ENCODE assay signal across 19 cellular contexts in the genomic region with DNA sequence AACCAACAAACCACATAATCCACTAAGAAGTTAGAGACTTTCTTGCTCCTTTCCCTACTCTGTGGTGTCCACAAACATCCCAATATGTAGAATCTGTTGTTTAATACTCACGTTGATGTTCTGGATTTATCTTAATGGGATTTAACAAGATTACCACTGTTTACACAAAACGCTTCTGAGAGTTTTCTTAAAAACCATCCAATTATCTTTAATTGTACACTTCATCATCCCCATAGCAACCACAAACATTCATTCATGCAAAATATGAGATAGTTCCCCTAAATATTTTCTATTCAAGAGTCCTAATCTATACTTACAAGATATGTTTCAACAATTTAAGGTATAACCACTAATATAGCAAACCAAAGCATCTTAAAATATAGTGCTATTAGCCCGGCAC.
"Had no signal": no experiment of that assay in that cellular context is flagged by ENCODE, and none has a peak within 500 bp of the region (broad histone marks: within the 10 kb centered on the region; RNA-seq: fewer than 3 reads in every experiment).

No MANE protein-coding gene starts in this region.

- H3K4me1 Mint-ChIP-seq: memory B cell; stimulated activated naive B cell treated with anti-CD40 and anti-IgM and Interleukin-4, amounts not matched to agents 10 μg/mL and 1 μg/mL and 100 μg/mL, for 72 hours had no signal

- H3K27ac Mint-ChIP-seq: memory B cell; naive thymus-derived CD4-positive, alpha-beta T cell; natural killer cell treated with Interleukin-12 subunit alpha and Interleukin-12 subunit beta and Interleukin-15 and Interleukin-18, amount 100 ng/mL, for 72 hours; progenitor cell of endocrine pancreas; stimulated activated naive B cell treated with anti-CD40 and anti-IgM and Interleukin-4, amounts not matched to agents 10 μg/mL and 1 μg/mL and 100 μg/mL, for 72 hours; stimulated activated naive CD8-positive, alpha-beta T cell treated with anti-CD3 and anti-CD28 coated beads, Interleukin-15, Interleukin-2, amounts not matched to agents 100 ng/mL and 50 ng/mL, for 24 hours had no signal

- H3K4me3 Mint-ChIP-seq: memory B cell; natural killer cell treated with Interleukin-12 subunit alpha and Interleukin-12 subunit beta and Interleukin-15 and Interleukin-18, amount 100 ng/mL, for 72 hours; stimulated activated naive B cell treated with anti-CD40 and anti-IgM and Interleukin-4, amounts not matched to agents 10 μg/mL and 1 μg/mL and 100 μg/mL, for 72 hours; stimulated activated naive CD8-positive, alpha-beta T cell treated with anti-CD3 and anti-CD28 coated beads, Interleukin-15, Interleukin-2, amounts not matched to agents 100 ng/mL and 50 ng/mL, for 24 hours had no signal

- DNase-seq: hippocampal formation; kidney glomerular epithelial cell; left cardiac atrium; left ventricle myocardium superior; midbrain; mucosa of descending colon; naive thymus-derived CD4-positive, alpha-beta T cell; ovary; right lobe of liver; stimulated activated CD4-positive, alpha-beta T cell treated with anti-CD3 and anti-CD28 coated beads, Interleukin-1b, Interleukin-23, amount 100 ng/mL, for 48 hours; stimulated activated CD4-positive, alpha-beta T cell treated with anti-CD3 and anti-CD28 coated beads, Interleukin-4, amount 100 ng/mL, for 1 hour; stimulated activated naive B cell treated with anti-CD40 and anti-IgM and Interleukin-4, amounts not matched to agents 10 μg/mL and 1 μg/mL and 100 μg/mL, for 72 hours; tibial artery; trophoblast cell; upper lobe of right lung had no signal

- H3K9me3 Mint-ChIP-seq: memory B cell; naive thymus-derived CD4-positive, alpha-beta T cell; natural killer cell treated with Interleukin-12 subunit alpha and Interleukin-12 subunit beta and Interleukin-15 and Interleukin-18, amount 100 ng/mL, for 72 hours; stimulated activated naive B cell treated with anti-CD40 and anti-IgM and Interleukin-4, amounts not matched to agents 10 μg/mL and 1 μg/mL and 100 μg/mL, for 72 hours; stimulated activated naive CD8-positive, alpha-beta T cell treated with anti-CD3 and anti-CD28 coated beads, Interleukin-15, Interleukin-2, amounts not matched to agents 100 ng/mL and 50 ng/mL, for 24 hours had no signal

- H3K36me3 Mint-ChIP-seq: natural killer cell treated with Interleukin-12 subunit alpha and Interleukin-12 subunit beta and Interleukin-15 and Interleukin-18, amount 100 ng/mL, for 72 hours had no signal

- H3K27me3 Mint-ChIP-seq: memory B cell; naive thymus-derived CD4-positive, alpha-beta T cell; natural killer cell treated with Interleukin-12 subunit alpha and Interleukin-12 subunit beta and Interleukin-15 and Interleukin-18, amount 100 ng/mL, for 72 hours; progenitor cell of endocrine pancreas; stimulated activated naive B cell treated with anti-CD40 and anti-IgM and Interleukin-4, amounts not matched to agents 10 μg/mL and 1 μg/mL and 100 μg/mL, for 72 hours; stimulated activated naive CD8-positive, alpha-beta T cell treated with anti-CD3 and anti-CD28 coated beads, Interleukin-15, Interleukin-2, amounts not matched to agents 100 ng/mL and 50 ng/mL, for 24 hours had no signal
